In genomic region chr5:62578540-62578939, GRCh38 we compare ENCODE assay signal across 8 cellular contexts. TPM values are rescaled to one million over a fixed set of nuclear protein-coding genes. Genes with fewer than 3 reads are reported as not detected.
DNase-seq lines count a peak whose midpoint lies in the region; ATAC-seq, FAIRE-seq and TF ChIP-seq lines count a peak whose summit lies in the region.

TSS of gene LRRC70 (plus strand) at chr5:62578819. CDS start at chr5:62579439, 620 bp downstream.

- CTCF ChIA-PET in A673 (lab: Charles Lee) = no interaction called here

- no peak for TF ChIP-seq CTCF in A673 (conservative IDR thresholded peaks at IDR 0.05; ENCODE audit: low read depth, low read length)
- no peak for TF ChIP-seq CTCF in upper lobe of right lung (IDR thresholded peaks at IDR 0.05)

- BruUV-seq in A673 (replicated peaks; lab: Mats Ljungman, UMichigan) = no TSS peak

- H3K27me3 ChIP-seq in A673 (replicated peaks; ENCODE audit: insufficient read depth, low read depth, low read length, poor library complexity) = no peaks in the 10 kb centered on the region
- no peaks in the 10 kb centered on the region for H3K27me3 ChIP-seq in right cardiac atrium (ENCODE audit: control insufficient read depth, insufficient read depth)
- no peaks in the 10 kb centered on the region for H3K27me3 ChIP-seq in upper lobe of right lung

- H3K27ac ChIP-seq in A673 (ENCODE audit: low read depth, low read length, poor library complexity, severe bottlenecking) (peak within 1 kb of the TSS; percentile 46), right cardiac atrium (ENCODE audit: low read length) (no peak within 1 kb of the TSS), upper lobe of right lung (no peak within 1 kb of the TSS)

- intact Hi-C loops in A673 (cut with micrococcal nuclease; ENCODE audit: unreplicated experiment) (no loop called here), right cardiac atrium (cut with DNase I) (no loop called here), upper lobe of right lung (cut with DNase I) (no loop called here)

- peak; percentile 83 for ATAC-seq in GM18520 (IDR thresholded peaks at IDR 0.05; ENCODE audit: unreplicated experiment)
- ATAC-seq in HG03025 (IDR thresholded peaks at IDR 0.05; ENCODE audit: low FRiP score, unreplicated experiment) = peak; percentile 81
- peak; percentile 80 to 96 for ATAC-seq in right cardiac atrium
- peak; percentile 65 for ATAC-seq in upper lobe of right lung

- H3K9me3 ChIP-seq in A673 (ENCODE audit: low read depth, low read length, poor library complexity, severe bottlenecking) (no peaks in the 10 kb centered on the region), right cardiac atrium (ENCODE audit: control insufficient read depth, low read length) (no peaks in the 10 kb centered on the region), upper lobe of right lung (no peaks in the 10 kb centered on the region)

- DNase-seq in A673 (ENCODE audit: low spot score) = peak; percentile 94
- peak; percentile 95 for DNase-seq in SKM-1 treated with dmso at 0.1 percent for 144 hours (lab: John Stamatoyannopoulos, UW; ENCODE audit: unreplicated experiment)
- no peak for DNase-seq in right cardiac atrium
- DNase-seq in upper lobe of right lung = no peak
- DNase-seq in urothelium cell line (ENCODE audit: low spot score) = no peak
- DNase-seq in HPDE6-E6E7 (ENCODE audit: extremely low spot score) = no peak

- no peak for FAIRE-seq in urothelium cell line (lab: Jason Lieb, UNC)

- POLR2A ChIA-PET in A673 (lab: Charles Lee; ENCODE audit: low non-redundant PET) = interaction anchor here (0.7 kb wide), 1 partner anchor 24 kb away, joined by 3 read pairs; no protein-coding TSS in a partner anchor

- no peaks in the 10 kb centered on the region for H3K36me3 ChIP-seq in A673 (ENCODE audit: insufficient read depth, low read length, poor library complexity, severe bottlenecking)
- H3K36me3 ChIP-seq in upper lobe of right lung = peaks cover 6% of the 10 kb centered on the region

- H3K4me3 ChIP-seq in A673 (ENCODE audit: low read depth, low read length, poor library complexity, severe bottlenecking) (peak within 1 kb of the TSS; percentile 7), right cardiac atrium (ENCODE audit: low read length) (peak within 1 kb of the TSS; percentile 60), upper lobe of right lung (peak within 1 kb of the TSS; percentile 6)

- WGBS in right cardiac atrium = 36% methylated on average over 4 of the region's 4 CpGs

- H3K4me1 ChIP-seq in A673 (ENCODE audit: insufficient read depth, low read length, poor library complexity, severe bottlenecking) (peaks cover 57% of the 10 kb centered on the region), right cardiac atrium (ENCODE audit: control insufficient read depth, insufficient read depth, low read length) (no peaks in the 10 kb centered on the region), upper lobe of right lung (no peaks in the 10 kb centered on the region)

RNA-seq across cellular contexts. Expression of gene LRRC70, which starts in this region (rescaled TPM):
- total RNA-seq in A673 (2021) = 1.8 and 2.0 TPM in 2 replicates
- 1 to 10 TPM in 3 of 4 donors, under 1 TPM in 1; 0.86 to 2.5 (median 2.0) TPM for total RNA-seq in right cardiac atrium
- polyA plus RNA-seq in right cardiac atrium = 3.8 TPM
- 2.4 TPM for total RNA-seq in upper lobe of right lung

Comparison
In these comparisons a context has a peak if more than half of its experiments do, and no peak if none do; other contexts are left out.
1. DNase-seq: peak in A673 (single experiment) and SKM-1 treated with dmso at 0.1 percent for 144 hours (single experiment); none in right cardiac atrium (0 of 3), upper lobe of right lung (single experiment), urothelium cell line (single experiment) and HPDE6-E6E7 (single experiment).
2. H3K4me3 ChIP-seq: peak in every context shown above with its lines; median percentile 60 in right cardiac atrium; 7 in A673; 6 in upper lobe of right lung.
3. Peak in every context shown above with its lines, with median percentiles within 50 percentile points of each other: ATAC-seq.